1 cellular context compared by ENCODE assay signal in the genomic region with DNA sequence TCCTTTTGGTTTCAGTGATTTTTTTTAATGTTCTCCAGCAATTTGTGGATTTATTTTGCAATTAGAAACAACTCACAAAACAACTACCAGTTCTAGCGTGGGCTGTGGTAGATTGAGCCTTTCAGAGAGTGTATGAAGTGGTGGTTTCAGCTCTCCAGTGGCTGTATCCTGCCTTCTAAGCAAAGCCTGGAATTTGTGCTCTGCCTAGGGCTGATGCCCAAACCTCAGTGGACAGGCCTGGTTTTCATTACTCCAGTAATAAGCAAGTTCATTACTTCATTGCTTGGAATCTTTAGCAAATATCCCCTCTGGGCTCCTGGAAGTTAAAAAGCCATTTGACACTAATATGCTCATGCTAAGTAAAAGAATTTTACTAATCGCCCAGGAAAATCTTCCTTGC.
TF ChIP-seq lines count a peak whose summit lies in the region.

No MANE protein-coding gene starts in this region.

TF ChIP-seq in GM12878, 131 proteins besides CTCF, POLR2A, EP300 and RAD21:
- no peak for TF ChIP-seq BCL11A (IDR thresholded peaks at IDR 0.05; ENCODE audit: low read depth, low read length)
- no peak for TF ChIP-seq MTA3 (IDR thresholded peaks at IDR 0.05; ENCODE audit: borderline replicate concordance, low read length)
- TF ChIP-seq LARP7 (IDR thresholded peaks at IDR 0.05): no peak
